Comparison of ENCODE assay signal across 25 cellular contexts in the genomic region with DNA sequence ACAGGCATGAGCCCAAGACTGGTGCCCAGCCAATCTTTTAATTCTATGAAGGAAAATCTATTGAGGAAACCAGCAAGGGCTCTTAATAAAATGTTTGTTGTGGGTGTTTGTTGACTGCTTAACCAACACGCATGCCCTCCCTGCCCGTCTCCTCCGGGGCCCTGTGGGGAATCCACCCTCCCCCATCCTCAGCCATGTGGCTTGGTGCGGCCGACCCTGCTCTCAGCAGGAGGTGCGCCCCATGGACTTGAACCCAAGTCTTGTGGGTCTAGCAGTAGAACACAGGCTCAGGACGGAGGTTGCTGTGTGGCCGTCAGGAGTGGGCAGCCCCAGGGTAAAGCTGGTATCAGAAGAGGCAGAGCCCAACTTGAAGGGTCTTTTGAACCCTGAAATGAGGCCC.
"Had no signal": no experiment of that assay in that cellular context is flagged by ENCODE, and none has a peak within 500 bp of the region (broad histone marks: within the 10 kb centered on the region; RNA-seq: fewer than 3 reads in every experiment).

No MANE protein-coding gene starts in this region.

- H3K27me3 ChIP-seq: neural progenitor cell, neutrophil, pancreas, right lobe of liver, sigmoid colon, thyroid gland, tibial nerve, upper lobe of right lung, uterus had no signal

- ATAC-seq: naive thymus-derived CD4-positive, alpha-beta T cell; natural killer cell; pancreas; right cardiac atrium; right lobe of liver; stimulated activated effector memory CD8-positive, alpha-beta T cell treated with anti-CD3 and anti-CD28 coated beads, Interleukin-12 subunit alpha, Interleukin-12 subunit beta, amount 100 ng/mL, for 72 hours; stimulated activated naive B cell treated with anti-CD40 and anti-IgM and Interleukin-4, amounts not matched to agents 10 μg/mL and 1 μg/mL and 100 μg/mL, for 72 hours; upper lobe of right lung had no signal

- H3K4me2 ChIP-seq: neural progenitor cell had no signal

- DNase-seq: naive thymus-derived CD4-positive, alpha-beta T cell; natural killer cell; nucleus accumbens; pancreas; retina; right lobe of liver; sigmoid colon; small intestine; stimulated activated CD4-positive, alpha-beta T cell treated with anti-CD3 and anti-CD28 coated beads, Interleukin-15, amount 100 ng/mL, for 24 hours; stimulated activated CD4-positive, alpha-beta T cell treated with anti-CD3 and anti-CD28 coated beads, Interleukin-2, amount 100 ng/mL, for 24 hours; stimulated activated CD4-positive, alpha-beta T cell treated with anti-CD3 and anti-CD28 coated beads, Interleukin-2, amount 100 ng/mL, for 48 hours; stimulated activated CD4-positive, alpha-beta T cell treated with anti-CD3 and anti-CD28 coated beads, Interleukin-4, amount 100 ng/mL, for 24 hours; stimulated activated naive B cell treated with anti-CD40 and anti-IgM and Interleukin-4, amounts not matched to agents 10 μg/mL and 1 μg/mL and 100 μg/mL, for 72 hours; stimulated activated naive CD4-positive, alpha-beta T cell treated with Interleukin-2 at 50 U/mL for 16 hours; stomach; thyroid gland; upper lobe of right lung; uterus had no signal

- H2AFZ ChIP-seq: neural progenitor cell had no signal

- H3K9me3 ChIP-seq: neutrophil, pancreas, prostate gland, right lobe of liver, sigmoid colon, stomach, thoracic aorta, thyroid gland, tibial nerve, upper lobe of right lung, uterus had no signal

- H3K27ac ChIP-seq: neural progenitor cell, neutrophil, pancreas, prostate gland, right lobe of liver, sigmoid colon, stomach, thoracic aorta, thyroid gland, tibial nerve, upper lobe of right lung, uterus had no signal

- H3K36me3 ChIP-seq: neural progenitor cell, neutrophil, pancreas, prostate gland, right lobe of liver, sigmoid colon, stomach, thoracic aorta, thyroid gland, tibial nerve, upper lobe of right lung, uterus had no signal

- H3K9ac ChIP-seq: neural progenitor cell had no signal

- H3K4me1 ChIP-seq: pancreas, prostate gland, right lobe of liver, sigmoid colon, stomach, thyroid gland, tibial nerve, upper lobe of right lung, uterus had no signal

- H3K4me3 ChIP-seq: neural progenitor cell, pancreas, prostate gland, right lobe of liver, sigmoid colon, stomach, thoracic aorta, thyroid gland, tibial nerve, upper lobe of right lung, uterus had no signal
